In the genomic region with DNA sequence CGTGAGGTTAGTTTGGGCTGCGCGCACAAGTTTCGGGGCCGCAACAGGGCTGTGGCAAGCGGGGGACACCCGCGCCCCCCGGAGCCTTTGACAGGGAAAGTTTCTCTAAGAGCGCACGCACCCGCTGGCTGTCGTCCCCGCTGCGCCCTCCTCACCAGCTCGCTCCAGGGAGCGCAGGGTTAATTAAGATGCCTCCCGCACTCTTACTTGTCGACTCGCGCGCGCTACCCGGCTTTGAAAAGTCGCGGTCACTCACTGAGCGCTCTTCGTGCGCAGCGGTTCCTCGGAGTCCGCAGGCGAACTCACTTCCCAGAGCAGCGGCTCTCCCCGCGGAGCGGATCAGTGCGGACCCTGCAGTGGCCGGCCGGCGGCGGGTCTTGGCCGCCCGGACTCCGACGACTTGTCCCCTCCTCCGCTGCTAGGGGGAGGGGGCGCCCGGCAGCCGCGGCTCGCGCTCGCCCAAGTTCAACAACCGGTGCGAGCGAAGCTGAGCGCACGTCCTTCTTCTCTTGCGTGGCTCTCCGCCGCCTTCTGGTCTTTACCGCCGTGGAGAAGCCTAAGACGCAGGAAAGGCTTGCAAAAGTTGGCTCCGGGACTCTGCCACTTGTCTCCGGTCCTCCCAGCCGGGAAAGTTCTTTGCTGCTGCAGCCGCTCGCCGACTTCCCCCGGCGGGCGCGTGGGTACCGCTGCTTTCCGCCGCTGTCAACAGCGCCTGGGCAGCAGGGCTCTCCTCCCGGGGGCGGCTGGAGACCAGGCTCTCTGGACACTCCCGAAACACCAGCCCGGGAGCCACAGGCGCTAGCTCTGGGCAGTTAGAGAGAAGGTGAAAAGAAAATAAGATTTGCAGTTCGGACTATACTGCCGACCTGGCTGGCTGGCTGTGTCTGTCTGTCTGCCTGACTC, we compare ENCODE assay signal across 8 cellular contexts. TPM values are rescaled to one million over a fixed set of nuclear protein-coding genes. Genes with fewer than 3 reads are reported as not detected.
A peak's percentile ranks its signal among the peaks of the same experiment; 100 is the strongest.
DNase-seq lines count a peak whose midpoint lies in the region; ATAC-seq and TF ChIP-seq lines count a peak whose summit lies in the region.

No MANE protein-coding gene starts in this region.

- ATAC-seq in GM19397 (IDR thresholded peaks at IDR 0.05; ENCODE audit: unreplicated experiment) = peak; percentile 13
- no peak for ATAC-seq in T-helper 17 cell
- peak; percentile 23 for ATAC-seq in left lobe of liver
- ATAC-seq in GM18520 (IDR thresholded peaks at IDR 0.05; ENCODE audit: unreplicated experiment) = no peak

- peaks cover 17% of the 10 kb centered on the region for H3K4me1 ChIP-seq in HUES6 (ENCODE audit: control insufficient read depth, insufficient read depth, low read length)

- H3K4me3 Mint-ChIP-seq in T-helper 17 cell = peak overlapping the region; percentile 87

- peaks cover 33% of the 10 kb centered on the region for H3K27me3 ChIP-seq in HUES6 (ENCODE audit: control insufficient read depth, insufficient read depth, low read length)

- peaks cover 22% of the 10 kb centered on the region for H3K4me1 Mint-ChIP-seq in T-helper 17 cell

- H3K4me3 ChIP-seq in HUES6 (ENCODE audit: low read depth, low read length) = peak overlapping the region; percentile 82

- no peaks in the 10 kb centered on the region for H3K9me3 ChIP-seq in HUES6 (ENCODE audit: control insufficient read depth, insufficient read depth, low read depth, low read length)
- H3K9me3 ChIP-seq in T-helper 17 cell (ENCODE audit: control insufficient read depth, low read length, poor library complexity, severe bottlenecking) = no peaks in the 10 kb centered on the region

- peak; percentile 21 to 26 (median 24) for DNase-seq in T-helper 17 cell
- peak; percentile 47 for DNase-seq in cerebellar cortex (ENCODE audit: low spot score)
- DNase-seq in left lobe of liver (ENCODE audit: low spot score) = peak; percentile 75
- peak; percentile 19 to 34 for DNase-seq in stimulated activated CD4-positive, alpha-beta T cell treated with anti-CD3 and anti-CD28 coated beads, Interleukin-1b, Interleukin-23, amount 100 ng/mL, for 4 hours (ENCODE audit: low read depth in 2 of 2)

- peak overlapping the region; percentile 86 for H3K9ac ChIP-seq in HUES6 (ENCODE audit: low read length)

- TF ChIP-seq CTCF in C4-2B (conservative IDR thresholded peaks at IDR 0.05) = no peak

- peaks cover 10% of the 10 kb centered on the region for H3K27me3 Mint-ChIP-seq in T-helper 17 cell

- peaks cover 5% of the 10 kb centered on the region; the same call in 1 of the 2 replicates for H3K36me3 ChIP-seq in HUES6 (ENCODE audit: control insufficient read depth, insufficient read depth, low read length)

- H3K27ac Mint-ChIP-seq in T-helper 17 cell = peak overlapping the region; percentile 96

- H3K27ac ChIP-seq in C4-2B = peak overlapping the region; percentile 94
- H3K27ac ChIP-seq in HUES6 (ENCODE audit: low read depth, low read length) = peak overlapping the region; percentile 61; the same call in 1 of the 2 replicates

- H3K36me3 Mint-ChIP-seq in T-helper 17 cell (ENCODE audit: low read depth) = peaks cover 2% of the 10 kb centered on the region

RNA-seq across cellular contexts. Expression of a gene that starts 0.5 kb away (rescaled TPM):
- 1,000 to 10,000 TPM; 1,878 to 2,007 TPM for total RNA-seq in T-helper 17 cell
- 12.4 TPM for total RNA-seq in left lobe of liver

Comparison
In these comparisons a context has a peak if more than half of its experiments do, and no peak if none do; other contexts are left out.
1. ATAC-seq: peak in GM19397 (single experiment) and left lobe of liver (single experiment); none in T-helper 17 cell (single experiment) and GM18520 (single experiment).
2. DNase-seq: peak in every context shown above with its lines; median percentile 75 in left lobe of liver; 47 in cerebellar cortex; 26 in stimulated activated CD4-positive, alpha-beta T cell treated with anti-CD3 and anti-CD28 coated beads, Interleukin-1b, Interleukin-23, amount 100 ng/mL, for 4 hours; 24 in T-helper 17 cell.
3. RNA of a gene that starts 0.5 kb away (total RNA-seq): 1,878 to 2,007 TPM in T-helper 17 cell; 12.4 TPM in left lobe of liver (single experiment); every median in the first group is over 100 times any median in the second.